19 cellular contexts compared by ENCODE assay signal in the genomic region with DNA sequence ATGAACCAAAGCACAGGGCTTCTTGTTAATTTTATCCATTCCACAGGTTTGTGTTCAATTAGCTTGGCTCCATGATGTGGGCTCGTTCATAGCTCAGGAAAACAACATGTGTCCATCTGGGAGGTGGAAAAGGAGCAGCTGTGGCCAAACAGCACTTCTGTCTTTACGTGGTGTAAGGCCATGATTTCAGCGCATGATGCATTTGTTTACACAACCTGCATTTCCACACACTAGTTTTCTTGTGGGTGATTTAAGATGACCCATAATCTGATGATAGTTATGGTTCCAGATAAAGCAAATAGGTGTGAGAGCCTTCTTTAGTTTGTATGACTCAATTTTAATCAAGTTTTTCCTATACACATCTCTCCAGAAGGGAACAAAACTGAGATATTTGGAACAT.
A peak's percentile ranks its signal among the peaks of the same experiment; 100 is the strongest.
DNase-seq lines count a peak whose midpoint lies in the region; ATAC-seq, FAIRE-seq and TF ChIP-seq lines count a peak whose summit lies in the region.
"Had no signal": no experiment of that assay in that cellular context is flagged by ENCODE, and none has a peak within 500 bp of the region (broad histone marks: within the 10 kb centered on the region; RNA-seq: fewer than 3 reads in every experiment).

No MANE protein-coding gene starts in this region.

- FAIRE-seq in islet of Langerhans (lab: Jason Lieb, UNC), result peak; percentile 96

- H3K36me3 ChIP-seq in brain microvascular endothelial cell (replicated peaks), result no peaks in the 10 kb centered on the region
- H3K36me3 ChIP-seq: SJCRH30 had no signal

- H3K4me3 ChIP-seq in AG10803 (ENCODE audit: low read length) (no peak overlapping the region), brain microvascular endothelial cell (ENCODE audit: low read depth, low read length) (no peak overlapping the region)
- H3K4me3 ChIP-seq: body of pancreas, gastroesophageal sphincter, SJCRH30 had no signal

- TF ChIP-seq CTCF in AG10803 (conservative IDR thresholded peaks at IDR 0.05; ENCODE audit: low read length), result no peak
- TF ChIP-seq CTCF in brain microvascular endothelial cell (IDR thresholded peaks at IDR 0.05; ENCODE audit: low read depth, low read length, missing control alignments), result no peak

- H3K27ac ChIP-seq in brain microvascular endothelial cell, result no peak overlapping the region
- H3K27ac ChIP-seq: body of pancreas, SJCRH30 had no signal

- DNase-seq in AG10803 (ENCODE audit: low read depth) (peak; percentile 68), HCEC 1CT (peak; percentile 83), brain microvascular endothelial cell (peak; percentile 30), NCI-H2029 (lab: John Stamatoyannopoulos, UW) (no peak), T1000 (lab: John Stamatoyannopoulos, UW) (no peak)
- DNase-seq: activated CD4-positive, alpha-beta T cell treated with anti-CD3 and anti-CD28 coated beads for 36 hours; activated CD8-positive, alpha-beta memory T cell treated with anti-CD3 and anti-CD28 coated beads, Interleukin-2, amount 50 U/mL, for 4 hours; activated naive CD4-positive, alpha-beta T cell; body of pancreas; Calu3; effector CD4-positive, alpha-beta T cell; Kasumi-1; NCI-H1436; stimulated activated CD4-positive, alpha-beta T cell treated with anti-CD3 and anti-CD28 coated beads, Interleukin-2, amount 100 ng/mL, for 48 hours had no signal

- no peaks in the 10 kb centered on the region for H3K27me3 ChIP-seq in brain microvascular endothelial cell (replicated peaks)
- H3K27me3 ChIP-seq: body of pancreas, gastroesophageal sphincter, SJCRH30 had no signal

- no peak for ATAC-seq in HG03457 (IDR thresholded peaks at IDR 0.05; ENCODE audit: unreplicated experiment)
- no peak for ATAC-seq in GM19452 (IDR thresholded peaks at IDR 0.05; ENCODE audit: unreplicated experiment)
- ATAC-seq: activated CD4-positive, alpha-beta T cell treated with anti-CD3 and anti-CD28 coated beads for 36 hours; body of pancreas; gastroesophageal sphincter had no signal

- in situ Hi-C loops in brain microvascular endothelial cell (cut with HindIII; ENCODE audit: low pct_ligation_motif_present, low sequenced_read_pairs), result no loop called here

Comparison
In these comparisons a context has a peak if more than half of its experiments do, and no peak if none do; other contexts are left out.
1. DNase-seq: peak in AG10803 (single experiment), HCEC 1CT (single experiment) and brain microvascular endothelial cell (single experiment); none in NCI-H2029 (single experiment) and T1000 (single experiment).